ENCODE assay signal across 8 cellular contexts in the genomic region with DNA sequence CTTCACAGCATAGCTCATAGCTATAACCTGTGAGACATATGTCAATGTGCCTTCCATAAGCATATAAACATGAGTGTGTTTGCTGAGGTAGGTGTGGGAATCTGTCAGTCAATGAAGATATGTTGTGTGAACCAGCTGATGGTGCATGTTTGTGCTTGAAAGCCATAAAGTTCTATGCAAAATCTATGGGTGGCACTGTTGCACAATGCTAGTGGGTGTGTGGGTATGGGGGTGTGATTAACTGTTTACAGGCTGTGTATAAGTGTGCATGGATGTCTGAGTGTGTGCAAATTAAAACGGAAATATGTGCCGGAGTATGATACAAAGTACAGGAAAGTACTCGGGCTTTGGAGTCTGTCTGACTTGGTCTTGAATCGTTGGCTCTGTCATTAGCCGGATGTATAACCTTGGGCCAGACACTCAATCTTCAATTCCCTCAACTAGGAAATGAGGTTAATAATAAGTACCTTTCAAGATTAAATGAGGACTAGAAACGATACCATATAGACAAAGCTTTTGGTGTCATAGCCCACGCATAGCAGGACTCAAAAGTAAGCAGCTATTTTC. TPM values are rescaled to one million over a fixed set of nuclear protein-coding genes. Genes with fewer than 3 reads are reported as not detected.
A peak's percentile ranks its signal among the peaks of the same experiment; 100 is the strongest.
DNase-seq lines count a peak whose midpoint lies in the region; ATAC-seq and TF ChIP-seq lines count a peak whose summit lies in the region.

No MANE protein-coding gene starts in this region.

- H3K27me3 ChIP-seq in CD4-positive, CD25-positive, alpha-beta regulatory T cell (ENCODE audit: control insufficient read depth, insufficient read depth, low read length), result no peaks in the 10 kb centered on the region

- H3K27ac ChIP-seq in CD4-positive, CD25-positive, alpha-beta regulatory T cell (ENCODE audit: insufficient read depth, low read length, poor library complexity, severe bottlenecking), result peak overlapping the region; percentile 88
- H3K27ac ChIP-seq in OCI-LY7 (ENCODE audit: low read depth, low read length, poor library complexity, severe bottlenecking), result peak overlapping the region; percentile 78

- peaks cover 0 to 3% (median 0%) of the 10 kb centered on the region in 7 donors for H3K9me3 Mint-ChIP-seq in CD4-positive, CD25-positive, alpha-beta regulatory T cell
- no peaks in the 10 kb centered on the region for H3K9me3 Mint-ChIP-seq in activated naive CD4-positive, alpha-beta T cell treated with anti-CD3 and anti-CD28 coated beads, Interleukin-2, amount 50 U/mL, for 24 hours
- H3K9me3 Mint-ChIP-seq in glutamatergic neuron (ENCODE audit: unreplicated experiment) (peaks cover 9% of the 10 kb centered on the region), progenitor cell of endocrine pancreas (ENCODE audit: low read depth) (no peaks in the 10 kb centered on the region)

- POLR2A ChIA-PET in OCI-LY7 (lab: Charles Lee), result interaction anchor here (0.5 to 2.2 kb wide), 12 partner anchors 9 to 1671 kb away, joined by 3 to 7 read pairs (median 4); partner anchors contain the start of gene LAX1

- H3K4me3 Mint-ChIP-seq in CD4-positive, CD25-positive, alpha-beta regulatory T cell, result peak overlapping the region; percentile 90 to 100 (median 99)
- H3K4me3 Mint-ChIP-seq in activated naive CD4-positive, alpha-beta T cell treated with anti-CD3 and anti-CD28 coated beads, Interleukin-2, amount 50 U/mL, for 24 hours, result peak overlapping the region; percentile 95
- H3K4me3 Mint-ChIP-seq in glutamatergic neuron (ENCODE audit: unreplicated experiment) (peak overlapping the region; percentile 92), progenitor cell of endocrine pancreas (ENCODE audit: low read depth) (peak overlapping the region; percentile 19)

- peak; percentile 78 for TF ChIP-seq CTCF in OCI-LY7 (conservative IDR thresholded peaks at IDR 0.05; ENCODE audit: low read length)
- TF ChIP-seq CTCF in glutamatergic neuron (IDR thresholded peaks at IDR 0.05; ENCODE audit: partially characterized antibody, unreplicated experiment), result no peak
- no peak for TF ChIP-seq CTCF in progenitor cell of endocrine pancreas (IDR thresholded peaks at IDR 0.05; ENCODE audit: unreplicated experiment)

- H3K9me2 ChIP-seq in OCI-LY7 (ENCODE audit: insufficient read depth, low read length), result no peaks in the 10 kb centered on the region

- H3K4me2 ChIP-seq in OCI-LY7 (ENCODE audit: low read length), result peak overlapping the region; percentile 90

- peaks cover 20% of the 10 kb centered on the region for H3K79me2 ChIP-seq in OCI-LY7 (ENCODE audit: insufficient read depth, low read depth, low read length)

- ATAC-seq in CD4-positive, CD25-positive, alpha-beta regulatory T cell (ENCODE audit: low read depth in 2 of 2), result peak; percentile 73 to 76
- peak; percentile 44 for ATAC-seq in HG02678 (IDR thresholded peaks at IDR 0.05; ENCODE audit: unreplicated experiment)
- ATAC-seq in HG03196 (IDR thresholded peaks at IDR 0.05; ENCODE audit: unreplicated experiment), result no peak
- no peak for ATAC-seq in GM21619 (IDR thresholded peaks at IDR 0.05; ENCODE audit: unreplicated experiment)

- H3K36me3 ChIP-seq in CD4-positive, CD25-positive, alpha-beta regulatory T cell (ENCODE audit: control insufficient read depth, insufficient read depth, low read length), result no peaks in the 10 kb centered on the region
- no peaks in the 10 kb centered on the region for H3K36me3 ChIP-seq in OCI-LY7 (ENCODE audit: insufficient read depth, low read length)

- peaks cover 5 to 53% (median 26%) of the 10 kb centered on the region in 4 donors for H3K4me1 Mint-ChIP-seq in CD4-positive, CD25-positive, alpha-beta regulatory T cell
- H3K4me1 Mint-ChIP-seq in activated naive CD4-positive, alpha-beta T cell treated with anti-CD3 and anti-CD28 coated beads, Interleukin-2, amount 50 U/mL, for 24 hours, result peaks cover 57% of the 10 kb centered on the region
- H3K4me1 Mint-ChIP-seq in glutamatergic neuron (ENCODE audit: low read depth, unreplicated experiment) (peaks cover 35% of the 10 kb centered on the region), progenitor cell of endocrine pancreas (ENCODE audit: low read depth) (peaks cover 41% of the 10 kb centered on the region)

- H3K36me3 Mint-ChIP-seq in CD4-positive, CD25-positive, alpha-beta regulatory T cell, result peaks cover 10% of the 10 kb centered on the region
- no peaks in the 10 kb centered on the region for H3K36me3 Mint-ChIP-seq in activated naive CD4-positive, alpha-beta T cell treated with anti-CD3 and anti-CD28 coated beads, Interleukin-2, amount 50 U/mL, for 24 hours
- H3K36me3 Mint-ChIP-seq in glutamatergic neuron (ENCODE audit: unreplicated experiment), result no peaks in the 10 kb centered on the region
- H3K36me3 Mint-ChIP-seq in progenitor cell of endocrine pancreas (ENCODE audit: insufficient read depth), result no peaks in the 10 kb centered on the region

- H4K20me1 ChIP-seq in OCI-LY7 (ENCODE audit: insufficient read depth, low read length), result no peaks in the 10 kb centered on the region

- H3K9me3 ChIP-seq in CD4-positive, CD25-positive, alpha-beta regulatory T cell (ENCODE audit: control insufficient read depth in 2 of 2, low read length in 2 of 2), result no peaks in the 10 kb centered on the region
- H3K9me3 ChIP-seq in OCI-LY7 (ENCODE audit: low read length), result no peaks in the 10 kb centered on the region

- intact Hi-C loops in OCI-LY7 (cut with micrococcal nuclease; ENCODE audit: unreplicated experiment), result loop anchor here (1.0 to 10.0 kb wide), 5 partner anchors 77 to 502 kb away; partner anchors contain the start of genes LAX1 and SNRPE

- H3K27me3 Mint-ChIP-seq in CD4-positive, CD25-positive, alpha-beta regulatory T cell, result no peaks in the 10 kb centered on the region
- H3K27me3 Mint-ChIP-seq in activated naive CD4-positive, alpha-beta T cell treated with anti-CD3 and anti-CD28 coated beads, Interleukin-2, amount 50 U/mL, for 24 hours, result no peaks in the 10 kb centered on the region
- H3K27me3 Mint-ChIP-seq in glutamatergic neuron (ENCODE audit: unreplicated experiment) (peaks cover 6% of the 10 kb centered on the region), progenitor cell of endocrine pancreas (peaks cover 8% of the 10 kb centered on the region)

- H2AFZ ChIP-seq in OCI-LY7 (ENCODE audit: low read length), result peak overlapping the region; percentile 78; the same call in 1 of the 2 replicates

- peak overlapping the region; percentile 93 for H3K4me3 ChIP-seq in CD4-positive, CD25-positive, alpha-beta regulatory T cell (ENCODE audit: low read depth, low read length)
- peak overlapping the region; percentile 74 for H3K4me3 ChIP-seq in OCI-LY7 (ENCODE audit: low read depth, low read length, poor library complexity, severe bottlenecking)

- CTCF ChIA-PET in OCI-LY7 (lab: Charles Lee; ENCODE audit: unreplicated experiment), result interaction anchor here (0.6 to 2.1 kb wide), 6 partner anchors 57 to 582 kb away, joined by 3 to 11 read pairs (median 8); no protein-coding TSS in a partner anchor

- no TSS peak for BruUV-seq in OCI-LY7 (replicated peaks; lab: Mats Ljungman, UMichigan)

- peak overlapping the region; percentile 97 to 99 (median 98) for H3K27ac Mint-ChIP-seq in CD4-positive, CD25-positive, alpha-beta regulatory T cell
- peak overlapping the region; percentile 91 for H3K27ac Mint-ChIP-seq in activated naive CD4-positive, alpha-beta T cell treated with anti-CD3 and anti-CD28 coated beads, Interleukin-2, amount 50 U/mL, for 24 hours
- H3K27ac Mint-ChIP-seq in glutamatergic neuron (ENCODE audit: unreplicated experiment) (no peak overlapping the region), progenitor cell of endocrine pancreas (peak overlapping the region; percentile 80)

- DNase-seq in CD4-positive, CD25-positive, alpha-beta regulatory T cell, result peak; percentile 61 to 90 (median 87)
- peak; percentile 77 for DNase-seq in OCI-LY7 (ENCODE audit: low spot score)
- DNase-seq in glutamatergic neuron, result no peak
- no peak for DNase-seq in progenitor cell of endocrine pancreas (ENCODE audit: low spot score, unreplicated experiment)

- H3K4me1 ChIP-seq in CD4-positive, CD25-positive, alpha-beta regulatory T cell (ENCODE audit: control insufficient read depth, insufficient read depth, low read length, poor library complexity, severe bottlenecking), result peaks cover 46% of the 10 kb centered on the region
- peaks cover 49% of the 10 kb centered on the region for H3K4me1 ChIP-seq in OCI-LY7 (ENCODE audit: insufficient read depth, low read length, poor library complexity, severe bottlenecking)

RNA-seq across cellular contexts. Expression of gene ATP2B4, which starts 0.9 kb away (rescaled TPM):
- 149 TPM for total RNA-seq in CD4-positive, CD25-positive, alpha-beta regulatory T cell
- 10 to 100 TPM; 25.8 to 39.6 (median 31.7) TPM for polyA plus RNA-seq in CD4-positive, CD25-positive, alpha-beta regulatory T cell
- total RNA-seq in OCI-LY7 (2014; rRNA removed; shearing (Covaris generic)), result 7.5 and 8.5 TPM in 2 replicates
- total RNA-seq in OCI-LY7 (2022) (16.6 and 16.7 TPM in 2 replicates), glutamatergic neuron (ENCODE audit: unreplicated experiment) (17.4 TPM), progenitor cell of endocrine pancreas (39.2 and 40.8 TPM in 2 replicates)

Comparison
In these comparisons a context has a peak if more than half of its experiments do, and no peak if none do; other contexts are left out.
1. ATAC-seq: peak in CD4-positive, CD25-positive, alpha-beta regulatory T cell (2 of 2) and HG02678 (single experiment); none in HG03196 (single experiment) and GM21619 (single experiment).
2. DNase-seq: peak in CD4-positive, CD25-positive, alpha-beta regulatory T cell (3 of 3) and OCI-LY7 (single experiment); none in glutamatergic neuron (single experiment) and progenitor cell of endocrine pancreas (single experiment).
3. H3K4me3 Mint-ChIP-seq: peak in every context shown above with its lines; median percentile 99 in CD4-positive, CD25-positive, alpha-beta regulatory T cell; 95 in activated naive CD4-positive, alpha-beta T cell treated with anti-CD3 and anti-CD28 coated beads, Interleukin-2, amount 50 U/mL, for 24 hours; 92 in glutamatergic neuron; 19 in progenitor cell of endocrine pancreas.